Comparison of ENCODE assay signal across 12 cellular contexts in genomic region chr20:50304883-50305635, GRCh38.
DNase-seq lines count a peak whose midpoint lies in the region; ATAC-seq, FAIRE-seq and TF ChIP-seq lines count a peak whose summit lies in the region.
"Had no signal": no experiment of that assay in that cellular context is flagged by ENCODE, and none has a peak within 500 bp of the region (broad histone marks: within the 10 kb centered on the region; RNA-seq: fewer than 3 reads in every experiment).

No MANE protein-coding gene starts in this region.

- peaks cover 41 to 52% of the 10 kb centered on the region in 2 donors for H3K4me1 Mint-ChIP-seq in natural killer cell treated with Interleukin-12 subunit alpha and Interleukin-12 subunit beta and Interleukin-15 and Interleukin-18, amount 100 ng/mL, for 72 hours (ENCODE audit: low read depth in 2 of 2)
- H3K4me1 Mint-ChIP-seq in natural killer cell: peaks cover 7 to 8% of the 10 kb centered on the region in 2 donors

- H3K27me3 ChIP-seq in neutrophil: no peaks in the 10 kb centered on the region

- no peaks in the 10 kb centered on the region for H3K9me3 ChIP-seq in neutrophil

- intact Hi-C loops in natural killer cell (cut with micrococcal nuclease): no loop called here

- DNase-seq in natural killer cell treated with Interleukin-12 subunit alpha and Interleukin-12 subunit beta and Interleukin-15 and Interleukin-18, amount 100 ng/mL, for 72 hours (ENCODE audit: low spot score): no peak
- DNase-seq in natural killer cell: no peak
- DNase-seq in fibroblast of the conjunctiva (ENCODE audit: low read depth): peak; percentile 79
- no peak for DNase-seq in LoVo (ENCODE audit: low spot score)
- DNase-seq in HTR-8/SVneo (ENCODE audit: insufficient read length, low spot score): no peak
- DNase-seq: 8988T; naive thymus-derived CD8-positive, alpha-beta T cell; NCI-H1436 treated with DMSO at 0.1 percent for 48 hours; stimulated activated naive B cell treated with anti-CD40 and anti-IgM and Interleukin-4, amounts not matched to agents 10 μg/mL and 1 μg/mL and 100 μg/mL, for 72 hours had no signal

- FAIRE-seq in HTR-8/SVneo (lab: Jason Lieb, UNC): no peak

- peaks cover 13% of the 10 kb centered on the region for H3K36me3 Mint-ChIP-seq in natural killer cell treated with Interleukin-12 subunit alpha and Interleukin-12 subunit beta and Interleukin-15 and Interleukin-18, amount 100 ng/mL, for 72 hours
- H3K36me3 Mint-ChIP-seq in natural killer cell: no peaks in the 10 kb centered on the region
- H3K36me3 Mint-ChIP-seq: naive thymus-derived CD8-positive, alpha-beta T cell; stimulated activated naive B cell treated with anti-CD40 and anti-IgM and Interleukin-4, amounts not matched to agents 10 μg/mL and 1 μg/mL and 100 μg/mL, for 72 hours had no signal

- peaks cover 14 to 23% of the 10 kb centered on the region in 2 donors for H3K27me3 Mint-ChIP-seq in natural killer cell treated with Interleukin-12 subunit alpha and Interleukin-12 subunit beta and Interleukin-15 and Interleukin-18, amount 100 ng/mL, for 72 hours
- H3K27me3 Mint-ChIP-seq in natural killer cell (ENCODE audit: low read depth in 2 of 2): peaks cover 27 to 34% of the 10 kb centered on the region in 2 donors

- no peaks in the 10 kb centered on the region for H3K36me3 ChIP-seq in neutrophil

- no peak overlapping the region for H3K4me3 Mint-ChIP-seq in natural killer cell treated with Interleukin-12 subunit alpha and Interleukin-12 subunit beta and Interleukin-15 and Interleukin-18, amount 100 ng/mL, for 72 hours
- no peak overlapping the region for H3K4me3 Mint-ChIP-seq in natural killer cell
- H3K4me3 Mint-ChIP-seq: naive thymus-derived CD8-positive, alpha-beta T cell; stimulated activated naive B cell treated with anti-CD40 and anti-IgM and Interleukin-4, amounts not matched to agents 10 μg/mL and 1 μg/mL and 100 μg/mL, for 72 hours had no signal

- H3K9me3 Mint-ChIP-seq in natural killer cell treated with Interleukin-12 subunit alpha and Interleukin-12 subunit beta and Interleukin-15 and Interleukin-18, amount 100 ng/mL, for 72 hours: peaks cover 4% of the 10 kb centered on the region
- no peaks in the 10 kb centered on the region for H3K9me3 Mint-ChIP-seq in natural killer cell
- H3K9me3 Mint-ChIP-seq: naive thymus-derived CD8-positive, alpha-beta T cell; stimulated activated naive B cell treated with anti-CD40 and anti-IgM and Interleukin-4, amounts not matched to agents 10 μg/mL and 1 μg/mL and 100 μg/mL, for 72 hours had no signal

- H3K4me1 ChIP-seq in neutrophil (ENCODE audit: control insufficient read depth in 1 of 2, insufficient read depth in 1 of 2, low read depth in 1 of 2, low read length in 1 of 2): peaks cover 45 to 55% of the 10 kb centered on the region in 2 experiments

- TF ChIP-seq CTCF in natural killer cell (IDR thresholded peaks at IDR 0.05) (no peak), neutrophil (IDR thresholded peaks at IDR 0.05) (no peak)

- no peak for ATAC-seq in natural killer cell treated with Interleukin-12 subunit alpha and Interleukin-12 subunit beta and Interleukin-15 and Interleukin-18, amount 100 ng/mL, for 72 hours
- ATAC-seq in natural killer cell (no peak), GM18907 (IDR thresholded peaks at IDR 0.05; ENCODE audit: unreplicated experiment) (no peak), HG03097 (IDR thresholded peaks at IDR 0.05; ENCODE audit: low FRiP score, unreplicated experiment) (no peak)
- ATAC-seq: naive thymus-derived CD8-positive, alpha-beta T cell had no signal

- peak overlapping the region; percentile 11 to 38 for H3K27ac Mint-ChIP-seq in natural killer cell treated with Interleukin-12 subunit alpha and Interleukin-12 subunit beta and Interleukin-15 and Interleukin-18, amount 100 ng/mL, for 72 hours
- H3K27ac Mint-ChIP-seq in natural killer cell: no peak overlapping the region
- H3K27ac Mint-ChIP-seq: stimulated activated naive B cell treated with anti-CD40 and anti-IgM and Interleukin-4, amounts not matched to agents 10 μg/mL and 1 μg/mL and 100 μg/mL, for 72 hours had no signal

- H3K27ac ChIP-seq in neutrophil: peak overlapping the region; percentile 54

- H3K4me3 ChIP-seq in neutrophil (ENCODE audit: low read depth in 1 of 2, low read length in 1 of 2): no peak overlapping the region

Comparison
In these comparisons a context has a peak if more than half of its experiments do, and no peak if none do; other contexts are left out.
1. H3K27ac Mint-ChIP-seq: peak in natural killer cell treated with Interleukin-12 subunit alpha and Interleukin-12 subunit beta and Interleukin-15 and Interleukin-18, amount 100 ng/mL, for 72 hours (2 of 2); none in natural killer cell (0 of 2).